ENCODE assay signal across 1 cellular context in the genomic region with DNA sequence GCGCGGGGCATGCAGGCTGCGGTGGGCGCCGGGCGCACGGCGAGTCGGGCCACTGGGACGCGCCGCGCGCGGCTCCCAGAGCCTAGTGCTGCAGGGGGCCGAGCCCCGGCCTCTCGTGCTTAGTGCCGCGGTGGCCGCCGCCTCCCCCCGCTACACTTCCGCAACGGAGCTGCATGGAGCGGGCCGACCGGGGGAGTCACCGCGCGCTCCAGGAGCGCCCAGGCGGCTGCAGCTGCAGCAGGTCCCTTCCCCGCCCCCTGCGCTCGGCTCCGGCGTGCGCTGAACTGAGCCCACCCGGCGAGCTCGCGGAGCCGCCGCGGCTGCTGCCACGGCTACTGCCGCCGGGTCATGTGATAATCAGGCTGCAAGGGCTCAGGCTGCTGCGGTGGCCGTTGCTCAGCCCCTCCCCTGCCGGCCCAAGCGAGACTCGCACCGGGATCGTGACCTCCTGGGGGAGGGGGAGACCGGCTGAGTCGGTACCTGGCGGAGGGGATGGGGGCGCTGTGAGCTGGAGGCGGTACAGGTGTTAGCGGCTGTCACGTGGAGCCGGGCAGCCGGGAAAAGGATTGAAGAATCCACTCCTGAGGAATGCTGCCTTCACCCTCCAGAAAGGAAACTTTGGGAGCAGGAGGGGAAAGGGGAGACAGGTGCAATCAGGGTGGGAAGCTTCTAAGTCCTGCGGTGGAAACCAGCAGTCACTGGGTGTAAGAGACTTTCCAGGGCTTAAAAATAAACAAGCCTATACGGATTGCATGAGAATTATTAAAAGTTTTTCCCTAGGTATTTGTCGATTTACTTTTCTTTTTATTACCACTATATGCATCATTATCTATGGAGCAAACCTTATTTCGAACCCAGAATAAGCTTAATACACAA.
TF ChIP-seq lines count a peak whose summit lies in the region.

A gene with protein sequence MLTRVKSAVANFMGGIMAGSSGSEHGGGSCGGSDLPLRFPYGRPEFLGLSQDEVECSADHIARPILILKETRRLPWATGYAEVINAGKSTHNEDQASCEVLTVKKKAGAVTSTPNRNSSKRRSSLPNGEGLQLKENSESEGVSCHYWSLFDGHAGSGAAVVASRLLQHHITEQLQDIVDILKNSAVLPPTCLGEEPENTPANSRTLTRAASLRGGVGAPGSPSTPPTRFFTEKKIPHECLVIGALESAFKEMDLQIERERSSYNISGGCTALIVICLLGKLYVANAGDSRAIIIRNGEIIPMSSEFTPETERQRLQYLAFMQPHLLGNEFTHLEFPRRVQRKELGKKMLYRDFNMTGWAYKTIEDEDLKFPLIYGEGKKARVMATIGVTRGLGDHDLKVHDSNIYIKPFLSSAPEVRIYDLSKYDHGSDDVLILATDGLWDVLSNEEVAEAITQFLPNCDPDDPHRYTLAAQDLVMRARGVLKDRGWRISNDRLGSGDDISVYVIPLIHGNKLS (minus strand): TSS at position 352 of the 876 bp plus-strand sequence. CDS start 414 bp downstream, outside the sequence.

TF ChIP-seq in HepG2, 621 proteins besides CTCF, POLR2A, EP300 and RAD21 (continued from another document and continues in another):
- TF ChIP-seq XRCC5 (optimal IDR thresholded peaks at IDR 0.05; ENCODE audit: low read length) = peak; percentile 78
- peak; percentile 58; the same call in 1 of the 2 replicates for TF ChIP-seq HNF4A (CRISPR knock-in tag; IDR thresholded peaks at IDR 0.05)
- peak; percentile 89 for TF ChIP-seq ARID2 (CRISPR knock-in tag; IDR thresholded peaks at IDR 0.05; ENCODE audit: borderline replicate concordance)
- TF ChIP-seq, protein P1, sequence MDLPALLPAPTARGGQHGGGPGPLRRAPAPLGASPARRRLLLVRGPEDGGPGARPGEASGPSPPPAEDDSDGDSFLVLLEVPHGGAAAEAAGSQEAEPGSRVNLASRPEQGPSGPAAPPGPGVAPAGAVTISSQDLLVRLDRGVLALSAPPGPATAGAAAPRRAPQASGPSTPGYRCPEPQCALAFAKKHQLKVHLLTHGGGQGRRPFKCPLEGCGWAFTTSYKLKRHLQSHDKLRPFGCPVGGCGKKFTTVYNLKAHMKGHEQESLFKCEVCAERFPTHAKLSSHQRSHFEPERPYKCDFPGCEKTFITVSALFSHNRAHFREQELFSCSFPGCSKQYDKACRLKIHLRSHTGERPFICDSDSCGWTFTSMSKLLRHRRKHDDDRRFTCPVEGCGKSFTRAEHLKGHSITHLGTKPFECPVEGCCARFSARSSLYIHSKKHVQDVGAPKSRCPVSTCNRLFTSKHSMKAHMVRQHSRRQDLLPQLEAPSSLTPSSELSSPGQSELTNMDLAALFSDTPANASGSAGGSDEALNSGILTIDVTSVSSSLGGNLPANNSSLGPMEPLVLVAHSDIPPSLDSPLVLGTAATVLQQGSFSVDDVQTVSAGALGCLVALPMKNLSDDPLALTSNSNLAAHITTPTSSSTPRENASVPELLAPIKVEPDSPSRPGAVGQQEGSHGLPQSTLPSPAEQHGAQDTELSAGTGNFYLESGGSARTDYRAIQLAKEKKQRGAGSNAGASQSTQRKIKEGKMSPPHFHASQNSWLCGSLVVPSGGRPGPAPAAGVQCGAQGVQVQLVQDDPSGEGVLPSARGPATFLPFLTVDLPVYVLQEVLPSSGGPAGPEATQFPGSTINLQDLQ (CRISPR knock-in tag; IDR thresholded peaks at IDR 0.05) = no peak
- TF ChIP-seq PRPF4 (IDR thresholded peaks at IDR 0.05; ENCODE audit: low read depth, low read length, poor library complexity, severe bottlenecking) = no peak
- TF ChIP-seq, protein P2, sequence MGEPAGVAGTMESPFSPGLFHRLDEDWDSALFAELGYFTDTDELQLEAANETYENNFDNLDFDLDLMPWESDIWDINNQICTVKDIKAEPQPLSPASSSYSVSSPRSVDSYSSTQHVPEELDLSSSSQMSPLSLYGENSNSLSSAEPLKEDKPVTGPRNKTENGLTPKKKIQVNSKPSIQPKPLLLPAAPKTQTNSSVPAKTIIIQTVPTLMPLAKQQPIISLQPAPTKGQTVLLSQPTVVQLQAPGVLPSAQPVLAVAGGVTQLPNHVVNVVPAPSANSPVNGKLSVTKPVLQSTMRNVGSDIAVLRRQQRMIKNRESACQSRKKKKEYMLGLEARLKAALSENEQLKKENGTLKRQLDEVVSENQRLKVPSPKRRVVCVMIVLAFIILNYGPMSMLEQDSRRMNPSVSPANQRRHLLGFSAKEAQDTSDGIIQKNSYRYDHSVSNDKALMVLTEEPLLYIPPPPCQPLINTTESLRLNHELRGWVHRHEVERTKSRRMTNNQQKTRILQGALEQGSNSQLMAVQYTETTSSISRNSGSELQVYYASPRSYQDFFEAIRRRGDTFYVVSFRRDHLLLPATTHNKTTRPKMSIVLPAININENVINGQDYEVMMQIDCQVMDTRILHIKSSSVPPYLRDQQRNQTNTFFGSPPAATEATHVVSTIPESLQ (CRISPR knock-in tag; conservative IDR thresholded peaks at IDR 0.05) = no peak
- TF ChIP-seq SATB2 (CRISPR knock-in tag; IDR thresholded peaks at IDR 0.05) = no peak
- TF ChIP-seq, protein P3, sequence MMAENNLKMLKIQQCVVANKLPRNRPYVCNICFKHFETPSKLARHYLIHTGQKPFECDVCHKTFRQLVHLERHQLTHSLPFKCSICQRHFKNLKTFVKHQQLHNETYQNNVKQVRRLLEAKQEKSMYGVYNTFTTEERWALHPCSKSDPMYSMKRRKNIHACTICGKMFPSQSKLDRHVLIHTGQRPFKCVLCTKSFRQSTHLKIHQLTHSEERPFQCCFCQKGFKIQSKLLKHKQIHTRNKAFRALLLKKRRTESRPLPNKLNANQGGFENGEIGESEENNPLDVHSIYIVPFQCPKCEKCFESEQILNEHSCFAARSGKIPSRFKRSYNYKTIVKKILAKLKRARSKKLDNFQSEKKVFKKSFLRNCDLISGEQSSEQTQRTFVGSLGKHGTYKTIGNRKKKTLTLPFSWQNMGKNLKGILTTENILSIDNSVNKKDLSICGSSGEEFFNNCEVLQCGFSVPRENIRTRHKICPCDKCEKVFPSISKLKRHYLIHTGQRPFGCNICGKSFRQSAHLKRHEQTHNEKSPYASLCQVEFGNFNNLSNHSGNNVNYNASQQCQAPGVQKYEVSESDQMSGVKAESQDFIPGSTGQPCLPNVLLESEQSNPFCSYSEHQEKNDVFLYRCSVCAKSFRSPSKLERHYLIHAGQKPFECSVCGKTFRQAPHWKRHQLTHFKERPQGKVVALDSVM (CRISPR knock-in tag; IDR thresholded peaks at IDR 0.05) = no peak; the same call in 1 of the 2 replicates
- no peak for TF ChIP-seq ZNF296 (CRISPR knock-in tag; conservative IDR thresholded peaks at IDR 0.05)
- TF ChIP-seq SETDB1 (CRISPR knock-in tag; IDR thresholded peaks at IDR 0.05; ENCODE audit: borderline replicate concordance) = no peak
- TF ChIP-seq, protein P4, sequence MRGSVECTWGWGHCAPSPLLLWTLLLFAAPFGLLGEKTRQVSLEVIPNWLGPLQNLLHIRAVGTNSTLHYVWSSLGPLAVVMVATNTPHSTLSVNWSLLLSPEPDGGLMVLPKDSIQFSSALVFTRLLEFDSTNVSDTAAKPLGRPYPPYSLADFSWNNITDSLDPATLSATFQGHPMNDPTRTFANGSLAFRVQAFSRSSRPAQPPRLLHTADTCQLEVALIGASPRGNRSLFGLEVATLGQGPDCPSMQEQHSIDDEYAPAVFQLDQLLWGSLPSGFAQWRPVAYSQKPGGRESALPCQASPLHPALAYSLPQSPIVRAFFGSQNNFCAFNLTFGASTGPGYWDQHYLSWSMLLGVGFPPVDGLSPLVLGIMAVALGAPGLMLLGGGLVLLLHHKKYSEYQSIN (CRISPR knock-in tag; IDR thresholded peaks at IDR 0.05; ENCODE audit: borderline replicate concordance) = no peak
- TF ChIP-seq ZNF205 (CRISPR knock-in tag; IDR thresholded peaks at IDR 0.05) = peak; percentile 95
- peak; percentile 89 for TF ChIP-seq ZMYM3 (CRISPR knock-in tag; IDR thresholded peaks at IDR 0.05)
- TF ChIP-seq ZNF672 (CRISPR knock-in tag; IDR thresholded peaks at IDR 0.05) = 0 out of 2 replicates have a peak, but pooled peaks have one; percentile 64
- TF ChIP-seq ELF3 (CRISPR knock-in tag; IDR thresholded peaks at IDR 0.05) = peak; percentile 90
- TF ChIP-seq, protein P5, sequence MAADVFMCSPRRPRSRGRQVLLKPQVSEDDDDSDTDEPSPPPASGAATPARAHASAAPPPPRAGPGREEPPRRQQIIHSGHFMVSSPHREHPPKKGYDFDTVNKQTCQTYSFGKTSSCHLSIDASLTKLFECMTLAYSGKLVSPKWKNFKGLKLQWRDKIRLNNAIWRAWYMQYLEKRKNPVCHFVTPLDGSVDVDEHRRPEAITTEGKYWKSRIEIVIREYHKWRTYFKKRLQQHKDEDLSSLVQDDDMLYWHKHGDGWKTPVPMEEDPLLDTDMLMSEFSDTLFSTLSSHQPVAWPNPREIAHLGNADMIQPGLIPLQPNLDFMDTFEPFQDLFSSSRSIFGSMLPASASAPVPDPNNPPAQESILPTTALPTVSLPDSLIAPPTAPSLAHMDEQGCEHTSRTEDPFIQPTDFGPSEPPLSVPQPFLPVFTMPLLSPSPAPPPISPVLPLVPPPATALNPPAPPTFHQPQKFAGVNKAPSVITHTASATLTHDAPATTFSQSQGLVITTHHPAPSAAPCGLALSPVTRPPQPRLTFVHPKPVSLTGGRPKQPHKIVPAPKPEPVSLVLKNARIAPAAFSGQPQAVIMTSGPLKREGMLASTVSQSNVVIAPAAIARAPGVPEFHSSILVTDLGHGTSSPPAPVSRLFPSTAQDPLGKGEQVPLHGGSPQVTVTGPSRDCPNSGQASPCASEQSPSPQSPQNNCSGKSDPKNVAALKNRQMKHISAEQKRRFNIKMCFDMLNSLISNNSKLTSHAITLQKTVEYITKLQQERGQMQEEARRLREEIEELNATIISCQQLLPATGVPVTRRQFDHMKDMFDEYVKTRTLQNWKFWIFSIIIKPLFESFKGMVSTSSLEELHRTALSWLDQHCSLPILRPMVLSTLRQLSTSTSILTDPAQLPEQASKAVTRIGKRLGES (CRISPR knock-in tag; IDR thresholded peaks at IDR 0.05; ENCODE audit: borderline replicate concordance) = no peak
- TF ChIP-seq ZNF225 (CRISPR knock-in tag; IDR thresholded peaks at IDR 0.05) = peak; percentile 90; the same call in 1 of the 2 replicates
- peak; percentile 72 for TF ChIP-seq POLR2AphosphoS5 (IDR thresholded peaks at IDR 0.05; ENCODE audit: low read depth, low read length)
- peak; percentile 65; the same call in 1 of the 2 replicates for TF ChIP-seq SIX4 (CRISPR knock-in tag; IDR thresholded peaks at IDR 0.05)
- TF ChIP-seq, protein P6, sequence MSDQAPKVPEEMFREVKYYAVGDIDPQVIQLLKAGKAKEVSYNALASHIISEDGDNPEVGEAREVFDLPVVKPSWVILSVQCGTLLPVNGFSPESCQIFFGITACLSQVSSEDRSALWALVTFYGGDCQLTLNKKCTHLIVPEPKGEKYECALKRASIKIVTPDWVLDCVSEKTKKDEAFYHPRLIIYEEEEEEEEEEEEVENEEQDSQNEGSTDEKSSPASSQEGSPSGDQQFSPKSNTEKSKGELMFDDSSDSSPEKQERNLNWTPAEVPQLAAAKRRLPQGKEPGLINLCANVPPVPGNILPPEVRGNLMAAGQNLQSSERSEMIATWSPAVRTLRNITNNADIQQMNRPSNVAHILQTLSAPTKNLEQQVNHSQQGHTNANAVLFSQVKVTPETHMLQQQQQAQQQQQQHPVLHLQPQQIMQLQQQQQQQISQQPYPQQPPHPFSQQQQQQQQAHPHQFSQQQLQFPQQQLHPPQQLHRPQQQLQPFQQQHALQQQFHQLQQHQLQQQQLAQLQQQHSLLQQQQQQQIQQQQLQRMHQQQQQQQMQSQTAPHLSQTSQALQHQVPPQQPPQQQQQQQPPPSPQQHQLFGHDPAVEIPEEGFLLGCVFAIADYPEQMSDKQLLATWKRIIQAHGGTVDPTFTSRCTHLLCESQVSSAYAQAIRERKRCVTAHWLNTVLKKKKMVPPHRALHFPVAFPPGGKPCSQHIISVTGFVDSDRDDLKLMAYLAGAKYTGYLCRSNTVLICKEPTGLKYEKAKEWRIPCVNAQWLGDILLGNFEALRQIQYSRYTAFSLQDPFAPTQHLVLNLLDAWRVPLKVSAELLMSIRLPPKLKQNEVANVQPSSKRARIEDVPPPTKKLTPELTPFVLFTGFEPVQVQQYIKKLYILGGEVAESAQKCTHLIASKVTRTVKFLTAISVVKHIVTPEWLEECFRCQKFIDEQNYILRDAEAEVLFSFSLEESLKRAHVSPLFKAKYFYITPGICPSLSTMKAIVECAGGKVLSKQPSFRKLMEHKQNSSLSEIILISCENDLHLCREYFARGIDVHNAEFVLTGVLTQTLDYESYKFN (CRISPR knock-in tag; conservative IDR thresholded peaks at IDR 0.05) = peak; percentile 78
- no peak for TF ChIP-seq ZNF75D (CRISPR knock-in tag; IDR thresholded peaks at IDR 0.05; ENCODE audit: borderline replicate concordance)
- peak; percentile 86 for TF ChIP-seq RELA (CRISPR knock-in tag; IDR thresholded peaks at IDR 0.05)
- peak; percentile 26; the same call in 1 of the 2 replicates for TF ChIP-seq ARHGAP35 (CRISPR knock-in tag; IDR thresholded peaks at IDR 0.05; ENCODE audit: borderline replicate concordance)
- TF ChIP-seq, protein P7, sequence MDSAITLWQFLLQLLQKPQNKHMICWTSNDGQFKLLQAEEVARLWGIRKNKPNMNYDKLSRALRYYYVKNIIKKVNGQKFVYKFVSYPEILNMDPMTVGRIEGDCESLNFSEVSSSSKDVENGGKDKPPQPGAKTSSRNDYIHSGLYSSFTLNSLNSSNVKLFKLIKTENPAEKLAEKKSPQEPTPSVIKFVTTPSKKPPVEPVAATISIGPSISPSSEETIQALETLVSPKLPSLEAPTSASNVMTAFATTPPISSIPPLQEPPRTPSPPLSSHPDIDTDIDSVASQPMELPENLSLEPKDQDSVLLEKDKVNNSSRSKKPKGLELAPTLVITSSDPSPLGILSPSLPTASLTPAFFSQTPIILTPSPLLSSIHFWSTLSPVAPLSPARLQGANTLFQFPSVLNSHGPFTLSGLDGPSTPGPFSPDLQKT (CRISPR knock-in tag; IDR thresholded peaks at IDR 0.05; ENCODE audit: borderline replicate concordance) = no peak
- TF ChIP-seq SP4 (CRISPR knock-in tag; IDR thresholded peaks at IDR 0.05) = peak; percentile 49
- no peak for TF ChIP-seq ZNF180 (CRISPR knock-in tag; IDR thresholded peaks at IDR 0.05; ENCODE audit: borderline replicate concordance, low read depth)
- TF ChIP-seq TP53 (CRISPR knock-in tag; conservative IDR thresholded peaks at IDR 0.05) = no peak
- TF ChIP-seq, protein P8, sequence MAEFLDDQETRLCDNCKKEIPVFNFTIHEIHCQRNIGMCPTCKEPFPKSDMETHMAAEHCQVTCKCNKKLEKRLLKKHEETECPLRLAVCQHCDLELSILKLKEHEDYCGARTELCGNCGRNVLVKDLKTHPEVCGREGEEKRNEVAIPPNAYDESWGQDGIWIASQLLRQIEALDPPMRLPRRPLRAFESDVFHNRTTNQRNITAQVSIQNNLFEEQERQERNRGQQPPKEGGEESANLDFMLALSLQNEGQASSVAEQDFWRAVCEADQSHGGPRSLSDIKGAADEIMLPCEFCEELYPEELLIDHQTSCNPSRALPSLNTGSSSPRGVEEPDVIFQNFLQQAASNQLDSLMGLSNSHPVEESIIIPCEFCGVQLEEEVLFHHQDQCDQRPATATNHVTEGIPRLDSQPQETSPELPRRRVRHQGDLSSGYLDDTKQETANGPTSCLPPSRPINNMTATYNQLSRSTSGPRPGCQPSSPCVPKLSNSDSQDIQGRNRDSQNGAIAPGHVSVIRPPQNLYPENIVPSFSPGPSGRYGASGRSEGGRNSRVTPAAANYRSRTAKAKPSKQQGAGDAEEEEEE (CRISPR knock-in tag; IDR thresholded peaks at IDR 0.05; ENCODE audit: borderline replicate concordance) = no peak
- TF ChIP-seq ZNF3 (CRISPR knock-in tag; IDR thresholded peaks at IDR 0.05) = no peak
- TF ChIP-seq TBX2 (CRISPR knock-in tag; IDR thresholded peaks at IDR 0.05; ENCODE audit: borderline replicate concordance) = peak; percentile 94
- TF ChIP-seq, protein P9, sequence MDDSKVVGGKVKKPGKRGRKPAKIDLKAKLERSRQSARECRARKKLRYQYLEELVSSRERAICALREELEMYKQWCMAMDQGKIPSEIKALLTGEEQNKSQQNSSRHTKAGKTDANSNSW (CRISPR knock-in tag; IDR thresholded peaks at IDR 0.05; ENCODE audit: borderline replicate concordance) = no peak
